Comparison of ENCODE assay signal across 2 cellular contexts in the genomic region with DNA sequence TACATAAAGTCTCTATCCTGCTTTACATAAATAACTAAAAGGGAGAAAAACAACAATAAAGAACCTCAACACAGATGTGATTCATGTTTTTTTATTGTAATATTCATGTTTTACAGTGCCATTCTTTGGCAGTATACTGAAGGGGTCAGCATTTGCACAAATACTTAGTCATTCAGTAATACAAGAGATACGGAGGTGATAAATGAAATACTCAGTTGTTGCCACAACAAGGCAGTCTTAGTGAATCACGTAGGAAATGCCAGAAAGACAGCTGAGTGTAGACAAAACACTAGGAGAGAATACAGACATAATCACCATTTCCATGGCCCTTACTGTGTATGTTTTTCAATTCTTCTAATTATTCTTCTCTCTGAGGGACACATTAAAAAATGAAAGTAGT.
A peak's percentile ranks its signal among the peaks of the same experiment; 100 is the strongest.
TF ChIP-seq lines count a peak whose summit lies in the region.

No MANE protein-coding gene starts in this region.

TF ChIP-seq in A549, 52 proteins besides CTCF, POLR2A, EP300 and RAD21 (continued from another document):
- TF ChIP-seq SMC3 (IDR thresholded peaks at IDR 0.05) (peak; percentile 63), JUNB (IDR thresholded peaks at IDR 0.05) (peak; percentile 77), RFX5 (IDR thresholded peaks at IDR 0.05) (0 out of 2 replicates have a peak, but pooled peaks have one; percentile 30), GATA3 (IDR thresholded peaks at IDR 0.05; ENCODE audit: borderline replicate concordance) (peak; percentile 94), TP53 (CRISPR knock-in tag; IDR thresholded peaks at IDR 0.05) (no peak), FOSL2 (IDR thresholded peaks at IDR 0.05) (peak; percentile 43; the same call in 1 of the 2 replicates), FOSL2 (CRISPR knock-in tag; IDR thresholded peaks at IDR 0.05) (peak; percentile 94), MAFK (IDR thresholded peaks at IDR 0.05; ENCODE audit: partially characterized antibody) (peak; percentile 80), NFE2L2 (conservative IDR thresholded peaks at IDR 0.05; ENCODE audit: low read length) (no peak), ZFP36 (IDR thresholded peaks at IDR 0.05; ENCODE audit: borderline replicate concordance, partially characterized antibody) (no peak)
- TF ChIP-seq, protein P1, sequence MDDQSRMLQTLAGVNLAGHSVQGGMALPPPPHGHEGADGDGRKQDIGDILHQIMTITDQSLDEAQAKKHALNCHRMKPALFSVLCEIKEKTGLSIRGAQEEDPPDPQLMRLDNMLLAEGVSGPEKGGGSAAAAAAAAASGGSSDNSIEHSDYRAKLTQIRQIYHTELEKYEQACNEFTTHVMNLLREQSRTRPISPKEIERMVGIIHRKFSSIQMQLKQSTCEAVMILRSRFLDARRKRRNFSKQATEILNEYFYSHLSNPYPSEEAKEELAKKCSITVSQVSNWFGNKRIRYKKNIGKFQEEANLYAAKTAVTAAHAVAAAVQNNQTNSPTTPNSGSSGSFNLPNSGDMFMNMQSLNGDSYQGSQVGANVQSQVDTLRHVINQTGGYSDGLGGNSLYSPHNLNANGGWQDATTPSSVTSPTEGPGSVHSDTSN (IDR thresholded peaks at IDR 0.05): peak; percentile 43; the same call in 1 of the 2 replicates
- TF ChIP-seq, protein P2, sequence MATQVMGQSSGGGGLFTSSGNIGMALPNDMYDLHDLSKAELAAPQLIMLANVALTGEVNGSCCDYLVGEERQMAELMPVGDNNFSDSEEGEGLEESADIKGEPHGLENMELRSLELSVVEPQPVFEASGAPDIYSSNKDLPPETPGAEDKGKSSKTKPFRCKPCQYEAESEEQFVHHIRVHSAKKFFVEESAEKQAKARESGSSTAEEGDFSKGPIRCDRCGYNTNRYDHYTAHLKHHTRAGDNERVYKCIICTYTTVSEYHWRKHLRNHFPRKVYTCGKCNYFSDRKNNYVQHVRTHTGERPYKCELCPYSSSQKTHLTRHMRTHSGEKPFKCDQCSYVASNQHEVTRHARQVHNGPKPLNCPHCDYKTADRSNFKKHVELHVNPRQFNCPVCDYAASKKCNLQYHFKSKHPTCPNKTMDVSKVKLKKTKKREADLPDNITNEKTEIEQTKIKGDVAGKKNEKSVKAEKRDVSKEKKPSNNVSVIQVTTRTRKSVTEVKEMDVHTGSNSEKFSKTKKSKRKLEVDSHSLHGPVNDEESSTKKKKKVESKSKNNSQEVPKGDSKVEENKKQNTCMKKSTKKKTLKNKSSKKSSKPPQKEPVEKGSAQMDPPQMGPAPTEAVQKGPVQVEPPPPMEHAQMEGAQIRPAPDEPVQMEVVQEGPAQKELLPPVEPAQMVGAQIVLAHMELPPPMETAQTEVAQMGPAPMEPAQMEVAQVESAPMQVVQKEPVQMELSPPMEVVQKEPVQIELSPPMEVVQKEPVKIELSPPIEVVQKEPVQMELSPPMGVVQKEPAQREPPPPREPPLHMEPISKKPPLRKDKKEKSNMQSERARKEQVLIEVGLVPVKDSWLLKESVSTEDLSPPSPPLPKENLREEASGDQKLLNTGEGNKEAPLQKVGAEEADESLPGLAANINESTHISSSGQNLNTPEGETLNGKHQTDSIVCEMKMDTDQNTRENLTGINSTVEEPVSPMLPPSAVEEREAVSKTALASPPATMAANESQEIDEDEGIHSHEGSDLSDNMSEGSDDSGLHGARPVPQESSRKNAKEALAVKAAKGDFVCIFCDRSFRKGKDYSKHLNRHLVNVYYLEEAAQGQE (IDR thresholded peaks at IDR 0.05): no peak
TF ChIP-seq in A549: peak in this region for 12.

TF ChIP-seq in HCT116, 20 proteins besides CTCF, POLR2A, EP300 and RAD21 (continued from another document):
- TF ChIP-seq, protein P3, sequence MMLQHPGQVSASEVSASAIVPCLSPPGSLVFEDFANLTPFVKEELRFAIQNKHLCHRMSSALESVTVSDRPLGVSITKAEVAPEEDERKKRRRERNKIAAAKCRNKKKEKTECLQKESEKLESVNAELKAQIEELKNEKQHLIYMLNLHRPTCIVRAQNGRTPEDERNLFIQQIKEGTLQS (IDR thresholded peaks at IDR 0.05): no peak
- TF ChIP-seq, protein P4, sequence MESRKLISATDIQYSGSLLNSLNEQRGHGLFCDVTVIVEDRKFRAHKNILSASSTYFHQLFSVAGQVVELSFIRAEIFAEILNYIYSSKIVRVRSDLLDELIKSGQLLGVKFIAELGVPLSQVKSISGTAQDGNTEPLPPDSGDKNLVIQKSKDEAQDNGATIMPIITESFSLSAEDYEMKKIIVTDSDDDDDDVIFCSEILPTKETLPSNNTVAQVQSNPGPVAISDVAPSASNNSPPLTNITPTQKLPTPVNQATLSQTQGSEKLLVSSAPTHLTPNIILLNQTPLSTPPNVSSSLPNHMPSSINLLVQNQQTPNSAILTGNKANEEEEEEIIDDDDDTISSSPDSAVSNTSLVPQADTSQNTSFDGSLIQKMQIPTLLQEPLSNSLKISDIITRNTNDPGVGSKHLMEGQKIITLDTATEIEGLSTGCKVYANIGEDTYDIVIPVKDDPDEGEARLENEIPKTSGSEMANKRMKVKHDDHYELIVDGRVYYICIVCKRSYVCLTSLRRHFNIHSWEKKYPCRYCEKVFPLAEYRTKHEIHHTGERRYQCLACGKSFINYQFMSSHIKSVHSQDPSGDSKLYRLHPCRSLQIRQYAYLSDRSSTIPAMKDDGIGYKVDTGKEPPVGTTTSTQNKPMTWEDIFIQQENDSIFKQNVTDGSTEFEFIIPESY (IDR thresholded peaks at IDR 0.05; ENCODE audit: extremely low read depth, insufficient replicate concordance, low read length): no peak
- no peak for TF ChIP-seq POLR2AphosphoS5 (IDR thresholded peaks at IDR 0.05; ENCODE audit: low read depth, low read length)
- TF ChIP-seq TCF7L2 (IDR thresholded peaks at IDR 0.05; ENCODE audit: borderline replicate concordance, extremely low read depth, insufficient read depth, insufficient read length): no peak
- TF ChIP-seq SIN3A (IDR thresholded peaks at IDR 0.05; ENCODE audit: low read depth): no peak
- TF ChIP-seq, protein P5, sequence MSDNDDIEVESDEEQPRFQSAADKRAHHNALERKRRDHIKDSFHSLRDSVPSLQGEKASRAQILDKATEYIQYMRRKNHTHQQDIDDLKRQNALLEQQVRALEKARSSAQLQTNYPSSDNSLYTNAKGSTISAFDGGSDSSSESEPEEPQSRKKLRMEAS (IDR thresholded peaks at IDR 0.05): no peak
- no peak for TF ChIP-seq JUND (IDR thresholded peaks at IDR 0.05)
- TF ChIP-seq FOSL1 (IDR thresholded peaks at IDR 0.05; ENCODE audit: low read depth): no peak
- no peak for TF ChIP-seq EZH2 (IDR thresholded peaks at IDR 0.05)
- TF ChIP-seq YY1 (IDR thresholded peaks at IDR 0.05; ENCODE audit: extremely low read depth, insufficient replicate concordance, low read depth, low read length): no peak
- TF ChIP-seq SP1 (IDR thresholded peaks at IDR 0.05; ENCODE audit: low read depth): no peak
- no peak for TF ChIP-seq CBX3 (IDR thresholded peaks at IDR 0.05; ENCODE audit: low read depth)
- no peak for TF ChIP-seq ZNF274 (IDR thresholded peaks at IDR 0.05; ENCODE audit: low read depth, low read length)
- TF ChIP-seq ELF1 (IDR thresholded peaks at IDR 0.05; ENCODE audit: borderline replicate concordance, low read depth): no peak
- no peak for TF ChIP-seq EZH2phosphoT487 (IDR thresholded peaks at IDR 0.05; ENCODE audit: borderline replicate concordance)
- TF ChIP-seq SRF (IDR thresholded peaks at IDR 0.05; ENCODE audit: low read depth): no peak
- TF ChIP-seq ZFX (IDR thresholded peaks at IDR 0.05): no peak
